Comparison of ENCODE assay signal across 8 cellular contexts in the genomic region with DNA sequence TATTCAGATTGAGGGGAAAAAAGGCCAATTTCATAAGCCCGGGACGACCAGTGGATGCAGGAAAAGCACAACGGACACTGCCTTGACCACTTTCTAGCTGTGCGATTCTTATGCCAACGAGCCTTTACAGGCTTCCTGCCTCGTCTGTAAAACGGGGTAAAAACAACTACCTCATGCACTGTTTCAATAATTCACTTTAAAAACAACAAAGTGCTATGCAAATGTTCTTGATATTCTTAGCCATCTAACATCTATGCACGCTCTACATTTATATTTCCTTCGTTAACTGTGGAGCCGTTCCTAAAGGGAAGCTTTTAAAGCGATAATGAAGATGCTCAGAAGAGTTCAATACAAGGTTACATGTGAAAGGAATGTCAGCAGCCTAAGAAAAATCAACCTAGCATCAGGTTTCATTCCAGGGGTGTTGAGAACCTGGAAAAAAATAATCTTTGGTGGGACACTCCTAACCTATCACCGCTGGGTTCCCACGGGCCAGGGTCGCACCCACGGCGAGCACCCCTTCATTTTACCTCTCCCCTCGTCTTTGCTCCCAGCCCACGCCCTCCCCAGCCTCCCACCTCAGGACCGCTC.
DNase-seq lines count a peak whose midpoint lies in the region; ATAC-seq lines count a peak whose summit lies in the region.

No MANE protein-coding gene starts in this region.

- H3K4me1 Mint-ChIP-seq in activated naive CD8-positive, alpha-beta T cell (ENCODE audit: low read depth) = peaks cover 45% of the 10 kb centered on the region
- peaks cover 25 to 63% of the 10 kb centered on the region in 2 donors for H3K4me1 Mint-ChIP-seq in stimulated activated naive B cell treated with anti-CD40 and anti-IgM and Interleukin-4, amounts not matched to agents 10 μg/mL and 1 μg/mL and 100 μg/mL, for 72 hours

- ATAC-seq in stimulated activated naive B cell treated with anti-CD40 and anti-IgM and Interleukin-4, amounts not matched to agents 10 μg/mL and 1 μg/mL and 100 μg/mL, for 72 hours (replicated peaks) = no peak
- ATAC-seq in HG03432 (IDR thresholded peaks at IDR 0.05; ENCODE audit: unreplicated experiment) = no peak

- peak overlapping the region; percentile 89 for H3K27ac Mint-ChIP-seq in activated naive CD8-positive, alpha-beta T cell
- H3K27ac Mint-ChIP-seq in stimulated activated naive B cell treated with anti-CD40 and anti-IgM and Interleukin-4, amounts not matched to agents 10 μg/mL and 1 μg/mL and 100 μg/mL, for 72 hours = peak overlapping the region; percentile 97

- DNase-seq in DMS 273 treated with DMSO at 0.1 percent for 48 hours (lab: John Stamatoyannopoulos, UW) (peak; percentile 70), DMS 273 (lab: John Stamatoyannopoulos, UW; ENCODE audit: unreplicated experiment) (no peak), HS-5 (ENCODE audit: low read depth) (peak; percentile 16), iPS-NIHi11 (ENCODE audit: low spot score) (peak; percentile 34), HK-2 (ENCODE audit: unreplicated experiment) (no peak)
- no peak for DNase-seq in stimulated activated naive B cell treated with anti-CD40 and anti-IgM and Interleukin-4, amounts not matched to agents 10 μg/mL and 1 μg/mL and 100 μg/mL, for 72 hours

- no peaks in the 10 kb centered on the region for H3K27me3 Mint-ChIP-seq in activated naive CD8-positive, alpha-beta T cell
- no peaks in the 10 kb centered on the region for H3K27me3 Mint-ChIP-seq in stimulated activated naive B cell treated with anti-CD40 and anti-IgM and Interleukin-4, amounts not matched to agents 10 μg/mL and 1 μg/mL and 100 μg/mL, for 72 hours

- peaks cover 1% of the 10 kb centered on the region for H3K36me3 Mint-ChIP-seq in activated naive CD8-positive, alpha-beta T cell
- peaks cover 7 to 8% of the 10 kb centered on the region in 2 donors for H3K36me3 Mint-ChIP-seq in stimulated activated naive B cell treated with anti-CD40 and anti-IgM and Interleukin-4, amounts not matched to agents 10 μg/mL and 1 μg/mL and 100 μg/mL, for 72 hours

- H3K9me3 Mint-ChIP-seq in activated naive CD8-positive, alpha-beta T cell (ENCODE audit: low read depth) = no peaks in the 10 kb centered on the region
- peaks cover 2 to 5% of the 10 kb centered on the region in 2 donors for H3K9me3 Mint-ChIP-seq in stimulated activated naive B cell treated with anti-CD40 and anti-IgM and Interleukin-4, amounts not matched to agents 10 μg/mL and 1 μg/mL and 100 μg/mL, for 72 hours

- peak overlapping the region; percentile 90 for H3K4me3 Mint-ChIP-seq in activated naive CD8-positive, alpha-beta T cell
- peak overlapping the region; percentile 90 to 91 for H3K4me3 Mint-ChIP-seq in stimulated activated naive B cell treated with anti-CD40 and anti-IgM and Interleukin-4, amounts not matched to agents 10 μg/mL and 1 μg/mL and 100 μg/mL, for 72 hours

Comparison
In these comparisons a context has a peak if more than half of its experiments do, and no peak if none do; other contexts are left out.
1. DNase-seq: peak in DMS 273 treated with DMSO at 0.1 percent for 48 hours (single experiment), HS-5 (single experiment) and iPS-NIHi11 (single experiment); none in DMS 273 (single experiment), stimulated activated naive B cell treated with anti-CD40 and anti-IgM and Interleukin-4, amounts not matched to agents 10 μg/mL and 1 μg/mL and 100 μg/mL, for 72 hours (single experiment) and HK-2 (single experiment).